Comparison of ENCODE assay signal across 9 cellular contexts in the genomic region with DNA sequence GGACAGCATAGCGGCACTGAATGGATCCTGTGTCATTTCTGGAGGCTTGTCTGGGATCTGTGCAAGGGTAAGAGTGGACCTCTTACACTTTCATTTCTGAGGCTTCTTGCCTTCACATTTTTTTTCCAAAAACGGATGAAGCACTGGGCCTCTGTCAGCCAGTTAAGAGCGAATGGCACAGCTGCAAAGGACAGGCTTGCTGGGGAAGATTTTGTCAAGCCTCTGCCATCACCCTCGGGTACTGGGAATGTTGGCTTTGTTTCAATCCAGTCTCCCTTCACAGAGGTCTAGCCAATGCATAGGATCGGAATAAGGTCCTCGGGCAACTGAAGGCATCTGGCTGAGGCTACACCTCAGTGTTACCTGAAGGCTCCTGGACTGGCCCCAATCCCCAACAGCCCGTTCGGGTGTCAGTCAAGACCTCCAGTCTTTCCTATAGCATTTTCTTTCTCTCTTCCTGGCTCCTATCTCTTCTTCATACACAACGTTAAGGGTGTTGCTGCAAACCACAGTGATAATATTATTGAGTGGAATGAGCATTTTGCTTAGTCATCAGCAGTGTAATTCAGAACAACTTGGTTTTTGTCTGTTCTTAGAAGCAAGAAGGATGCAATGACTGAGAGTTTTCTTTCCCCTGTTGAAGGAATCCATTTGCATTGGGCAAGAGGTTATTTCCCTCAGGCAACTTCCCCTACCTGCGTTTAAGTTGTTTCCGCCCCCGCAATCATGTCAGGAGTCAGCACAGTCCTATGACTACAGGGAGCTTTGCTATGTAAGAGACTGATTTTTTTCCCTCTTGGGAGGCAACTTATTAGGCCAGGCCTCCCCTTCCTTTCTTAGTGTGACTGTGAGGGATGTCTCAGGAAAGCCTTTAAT. TPM values are rescaled to one million over a fixed set of nuclear protein-coding genes. Genes with fewer than 3 reads are reported as not detected.
DNase-seq lines count a peak whose midpoint lies in the region; ATAC-seq and TF ChIP-seq lines count a peak whose summit lies in the region.
"Had no signal": no experiment of that assay in that cellular context is flagged by ENCODE, and none has a peak within 500 bp of the region (broad histone marks: within the 10 kb centered on the region; RNA-seq: fewer than 3 reads in every experiment).

No MANE protein-coding gene starts in this region.

- peaks cover 12% of the 10 kb centered on the region for H3F3A ChIP-seq in smooth muscle cell (ENCODE audit: low read depth)

- TF ChIP-seq CTCF in choroid plexus epithelial cell (conservative IDR thresholded peaks at IDR 0.05; ENCODE audit: low read depth, low read length) (no peak), smooth muscle cell (IDR thresholded peaks at IDR 0.05; ENCODE audit: borderline replicate concordance, insufficient read depth, poor library complexity, severe bottlenecking) (no peak)

- peaks cover 47% of the 10 kb centered on the region for H3K36me3 ChIP-seq in SK-N-MC (ENCODE audit: insufficient read depth, low read length)
- H3K36me3 ChIP-seq in smooth muscle cell (ENCODE audit: low read depth), result no peaks in the 10 kb centered on the region

- H2AFZ ChIP-seq in smooth muscle cell (ENCODE audit: low read depth), result no peak overlapping the region
- H2AFZ ChIP-seq: parathyroid adenoma had no signal

- peak overlapping the region; percentile 47 for H3K4me2 ChIP-seq in smooth muscle cell

- DNase-seq in SK-N-MC (ENCODE audit: low read depth, low spot score) (no peak), choroid plexus epithelial cell (ENCODE audit: low read depth) (peak; percentile 76), smooth muscle cell (lab: John Stamatoyannopoulos, UW; ENCODE audit: unreplicated experiment) (no peak), SHP77 treated with DMSO at 0.1 percent for 48 hours (lab: John Stamatoyannopoulos, UW) (no peak), DMS 273 treated with DMSO at 0.1 percent for 48 hours (lab: John Stamatoyannopoulos, UW) (no peak), ACHN (no peak)

- H3K9me3 ChIP-seq in SK-N-MC (ENCODE audit: low read depth, low read length) (no peaks in the 10 kb centered on the region), smooth muscle cell (replicated peaks; ENCODE audit: low read depth) (no peaks in the 10 kb centered on the region)

- WGBS in smooth muscle cell (ENCODE audit: low lambda C conversion rate), result 63% methylated on average over 12 of the region's 12 CpGs

- H3K4me3 ChIP-seq in SK-N-MC, result no peak overlapping the region
- H3K4me3 ChIP-seq in choroid plexus epithelial cell (ENCODE audit: low read depth, low read length), result no peak overlapping the region
- H3K4me3 ChIP-seq in smooth muscle cell, result no peak overlapping the region

- H3K27me3 ChIP-seq in smooth muscle cell (ENCODE audit: low read depth), result no peaks in the 10 kb centered on the region

- peaks cover 8% of the 10 kb centered on the region for H3K4me1 ChIP-seq in smooth muscle cell (ENCODE audit: low read depth)
- H3K4me1 ChIP-seq: parathyroid adenoma had no signal

- H3K9ac ChIP-seq in SK-N-MC (ENCODE audit: insufficient read length) (no peak overlapping the region), smooth muscle cell (ENCODE audit: low read depth) (peak overlapping the region; percentile 28)
- H3K9ac ChIP-seq: parathyroid adenoma had no signal

- H4K20me1 ChIP-seq in smooth muscle cell (ENCODE audit: low read depth), result peaks cover 21% of the 10 kb centered on the region

- in situ Hi-C loops in ACHN (cut with HindIII; ENCODE audit: low pct_ligation_motif_present, low pct_unique_long_range_greater_than_20kb, low sequenced_read_pairs), result no loop called here

- ATAC-seq in GM18511 (IDR thresholded peaks at IDR 0.05; ENCODE audit: unreplicated experiment) (peak; percentile 83), HG02759 (IDR thresholded peaks at IDR 0.05; ENCODE audit: unreplicated experiment) (peak; percentile 86)

- peaks cover 24% of the 10 kb centered on the region for H3K79me2 ChIP-seq in smooth muscle cell (ENCODE audit: low read depth)
- H3K79me2 ChIP-seq: parathyroid adenoma had no signal

- H3K27ac ChIP-seq in SK-N-MC, result peak overlapping the region; percentile 66
- H3K27ac ChIP-seq in smooth muscle cell (ENCODE audit: low read depth), result peak overlapping the region; percentile 77
- H3K27ac ChIP-seq: parathyroid adenoma had no signal

RNA-seq across cellular contexts. Expression of a gene that starts 22.8 kb away (rescaled TPM):
- total RNA-seq in smooth muscle cell, result 21.5 and 26.7 TPM in 2 replicates
- polyA plus RNA-seq in smooth muscle cell, result 6.2 and 8.6 TPM in 2 replicates

RNA-seq across cellular contexts. Expression of a gene that starts 23.2 kb away (rescaled TPM):
- total RNA-seq in smooth muscle cell, result 56.4 and 64.6 TPM in 2 replicates
- 7.6 and 17.5 TPM in 2 replicates for polyA plus RNA-seq in smooth muscle cell
